ENCODE assay signal across 18 cellular contexts in the genomic region with DNA sequence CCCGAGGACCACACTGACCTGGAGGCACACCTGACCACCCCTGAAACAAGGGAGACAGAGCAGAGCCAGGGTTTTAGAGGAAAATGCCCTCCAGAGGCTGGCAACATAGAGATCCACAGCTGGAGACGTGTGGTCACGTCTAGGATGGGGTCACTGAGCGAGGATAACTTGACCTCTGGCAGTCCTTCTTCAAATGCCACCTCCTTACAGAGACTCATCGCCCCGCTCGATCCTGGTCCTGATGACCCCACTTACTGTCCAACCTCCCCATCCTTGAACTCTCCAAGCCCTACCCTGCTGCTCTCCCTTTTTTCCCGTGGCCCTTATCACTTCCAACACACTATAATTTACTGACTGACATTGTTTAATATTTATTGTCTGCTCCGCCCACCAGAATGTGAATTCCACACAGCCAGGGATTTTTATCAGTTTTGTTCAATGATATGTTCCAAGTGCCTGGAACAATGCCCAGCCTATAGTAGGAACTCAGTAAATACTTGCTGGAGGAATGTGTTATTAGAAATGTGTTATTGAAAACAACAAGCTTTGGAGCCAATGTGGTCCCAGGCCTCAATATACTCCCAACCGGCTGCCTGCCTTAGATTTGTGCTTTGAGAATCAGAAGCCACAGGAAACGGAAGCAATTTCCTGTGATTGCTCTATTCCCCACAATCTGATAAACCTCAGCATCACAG.
DNase-seq lines count a peak whose midpoint lies in the region; ATAC-seq and TF ChIP-seq lines count a peak whose summit lies in the region.
"Had no signal": no experiment of that assay in that cellular context is flagged by ENCODE, and none has a peak within 500 bp of the region (broad histone marks: within the 10 kb centered on the region; RNA-seq: fewer than 3 reads in every experiment).

No MANE protein-coding gene starts in this region.

- H3K36me3 Mint-ChIP-seq in osteocyte (ENCODE audit: unreplicated experiment): peaks cover 5% of the 10 kb centered on the region
- H3K36me3 Mint-ChIP-seq: activated CD8-positive, alpha-beta memory T cell treated with anti-CD3 and anti-CD28 coated beads, Interleukin-2, amount 10 ng/mL, durations not matched to agents 7 days and 5 days; WTC11 had no signal

- H3K27me3 Mint-ChIP-seq in osteocyte (ENCODE audit: unreplicated experiment): no peaks in the 10 kb centered on the region
- H3K27me3 Mint-ChIP-seq: activated CD8-positive, alpha-beta memory T cell treated with anti-CD3 and anti-CD28 coated beads, Interleukin-2, amount 10 ng/mL, durations not matched to agents 7 days and 5 days had no signal

- POLR2A ChIA-PET in RWPE1 (lab: Yijun Ruan, JAX; ENCODE audit: low non-redundant PET): no interaction called here

- H3K27ac Mint-ChIP-seq in osteocyte (ENCODE audit: unreplicated experiment): peak overlapping the region; percentile 43
- H3K27ac Mint-ChIP-seq: activated CD8-positive, alpha-beta memory T cell treated with anti-CD3 and anti-CD28 coated beads, Interleukin-2, amount 10 ng/mL, durations not matched to agents 7 days and 5 days; endodermal cell; stimulated activated naive CD8-positive, alpha-beta T cell treated with anti-CD3 and anti-CD28 coated beads, Interleukin-15, Interleukin-2, amounts not matched to agents 100 ng/mL and 50 ng/mL, for 24 hours; WTC11 had no signal

- H3K9me3 Mint-ChIP-seq in osteocyte (ENCODE audit: unreplicated experiment): no peaks in the 10 kb centered on the region
- H3K9me3 Mint-ChIP-seq: endodermal cell; stimulated activated naive CD8-positive, alpha-beta T cell treated with anti-CD3 and anti-CD28 coated beads, Interleukin-15, Interleukin-2, amounts not matched to agents 100 ng/mL and 50 ng/mL, for 24 hours; WTC11 had no signal

- CTCF ChIA-PET in RWPE1 (lab: Yijun Ruan, JAX): interaction anchor here (0.8 kb wide), 1 partner anchor 1137 kb away, joined by 5 read pairs; no protein-coding TSS in a partner anchor

- H3K4me1 Mint-ChIP-seq in osteocyte (ENCODE audit: unreplicated experiment): peaks cover 82% of the 10 kb centered on the region
- H3K4me1 Mint-ChIP-seq: activated CD8-positive, alpha-beta memory T cell treated with anti-CD3 and anti-CD28 coated beads, Interleukin-2, amount 10 ng/mL, durations not matched to agents 7 days and 5 days; endodermal cell had no signal

- H3K27me3 ChIP-seq in fibroblast of lung (ENCODE audit: control insufficient read depth, insufficient read depth, low read length): no peaks in the 10 kb centered on the region
- H3K27me3 ChIP-seq: ovary had no signal

- H3K27ac ChIP-seq in RWPE1: peak overlapping the region; percentile 58
- peak overlapping the region; percentile 15 for H3K27ac ChIP-seq in fibroblast of lung (ENCODE audit: insufficient read depth, low read length)
- H3K27ac ChIP-seq: C4-2B had no signal

- DNase-seq in GM03348 (ENCODE audit: low spot score): peak; percentile 38
- DNase-seq in RWPE1 (ENCODE audit: low spot score): no peak
- DNase-seq in fibroblast of lung (ENCODE audit: low read depth in 2 of 2): peak; percentile 78 to 89
- no peak for DNase-seq in osteocyte (ENCODE audit: extremely low spot score, unreplicated experiment)
- no peak for DNase-seq in stimulated activated CD4-positive, alpha-beta T cell treated with anti-CD3 and anti-CD28 coated beads, Interleukin-15, amount 100 ng/mL, for 24 hours
- DNase-seq in NCI-H1436 (lab: John Stamatoyannopoulos, UW): no peak
- DNase-seq in stimulated activated CD4-positive, alpha-beta T cell treated with anti-CD3 and anti-CD28 coated beads, Interleukin-12 subunit alpha, Interleukin-12 subunit beta, amount 100 ng/mL, for 4 hours: no peak
- DNase-seq: activated CD8-positive, alpha-beta memory T cell treated with anti-CD3 and anti-CD28 coated beads, Interleukin-2, amount 10 ng/mL, durations not matched to agents 7 days and 5 days; activated gamma-delta T cell treated with Interleukin-2 at 50 U/mL for 16 hours; endodermal cell; head of caudate nucleus; NCI-H146 had no signal

- H3K36me3 ChIP-seq in fibroblast of lung (ENCODE audit: control insufficient read depth, insufficient read depth, low read length): no peaks in the 10 kb centered on the region
- H3K36me3 ChIP-seq: ovary had no signal

- no peak overlapping the region for H3K4me3 ChIP-seq in fibroblast of lung (replicated peaks in 1 of 4; ENCODE audit: control extremely low read depth in 1 of 4, insufficient read depth in 1 of 4, low read depth in 3 of 4, low read length in 4 of 4)
- H3K4me3 ChIP-seq: GM12878, ovary had no signal

- H3K9me3 ChIP-seq in fibroblast of lung (ENCODE audit: control insufficient read depth, insufficient read depth, low read depth, low read length): no peaks in the 10 kb centered on the region
- H3K9me3 ChIP-seq: ovary had no signal

- H3K4me1 ChIP-seq in fibroblast of lung (ENCODE audit: control insufficient read depth, extremely low read depth, insufficient read depth, low read length): peaks cover 25% of the 10 kb centered on the region

- ATAC-seq in esophagus mucosa: no peak
- ATAC-seq: activated CD8-positive, alpha-beta memory T cell treated with anti-CD3 and anti-CD28 coated beads, Interleukin-2, amount 10 ng/mL, durations not matched to agents 7 days and 5 days; GM12878; WTC11 had no signal

- no peak for TF ChIP-seq CTCF in RWPE1 (conservative IDR thresholded peaks at IDR 0.05; ENCODE audit: low read depth)
- no peak for TF ChIP-seq CTCF in fibroblast of lung (conservative IDR thresholded peaks at IDR 0.05 in 1 of 2, IDR thresholded peaks at IDR 0.05 in 1 of 2; ENCODE audit: low read depth in 1 of 2, low read length in 2 of 2)
- TF ChIP-seq CTCF in osteocyte (IDR thresholded peaks at IDR 0.05): no peak

- no peak overlapping the region for H2AFZ ChIP-seq in fibroblast of lung (ENCODE audit: low read length)

- no peaks in the 10 kb centered on the region for H3K79me2 ChIP-seq in fibroblast of lung (ENCODE audit: control insufficient read depth, insufficient read depth, low read length)

- H3K9ac ChIP-seq in fibroblast of lung (ENCODE audit: insufficient read depth, low read length): no peak overlapping the region

- peak overlapping the region; percentile 49 for H3K4me2 ChIP-seq in fibroblast of lung (ENCODE audit: extremely low read depth, insufficient read depth, low read length)

- no peak overlapping the region for H3K4me3 Mint-ChIP-seq in osteocyte (ENCODE audit: unreplicated experiment)
- H3K4me3 Mint-ChIP-seq: activated CD8-positive, alpha-beta memory T cell treated with anti-CD3 and anti-CD28 coated beads, Interleukin-2, amount 10 ng/mL, durations not matched to agents 7 days and 5 days; endodermal cell; stimulated activated naive CD8-positive, alpha-beta T cell treated with anti-CD3 and anti-CD28 coated beads, Interleukin-15, Interleukin-2, amounts not matched to agents 100 ng/mL and 50 ng/mL, for 24 hours; WTC11 had no signal

- no peaks in the 10 kb centered on the region for H4K20me1 ChIP-seq in fibroblast of lung (ENCODE audit: control insufficient read depth, extremely low read depth, insufficient read depth, low read length)

Comparison
In these comparisons a context has a peak if more than half of its experiments do, and no peak if none do; other contexts are left out.
1. DNase-seq: peak in GM03348 (single experiment) and fibroblast of lung (2 of 2); none in RWPE1 (single experiment), osteocyte (single experiment), stimulated activated CD4-positive, alpha-beta T cell treated with anti-CD3 and anti-CD28 coated beads, Interleukin-15, amount 100 ng/mL, for 24 hours (single experiment), NCI-H1436 (single experiment) and stimulated activated CD4-positive, alpha-beta T cell treated with anti-CD3 and anti-CD28 coated beads, Interleukin-12 subunit alpha, Interleukin-12 subunit beta, amount 100 ng/mL, for 4 hours (single experiment).